Comparison of ENCODE assay signal across 16 cellular contexts in the genomic region with DNA sequence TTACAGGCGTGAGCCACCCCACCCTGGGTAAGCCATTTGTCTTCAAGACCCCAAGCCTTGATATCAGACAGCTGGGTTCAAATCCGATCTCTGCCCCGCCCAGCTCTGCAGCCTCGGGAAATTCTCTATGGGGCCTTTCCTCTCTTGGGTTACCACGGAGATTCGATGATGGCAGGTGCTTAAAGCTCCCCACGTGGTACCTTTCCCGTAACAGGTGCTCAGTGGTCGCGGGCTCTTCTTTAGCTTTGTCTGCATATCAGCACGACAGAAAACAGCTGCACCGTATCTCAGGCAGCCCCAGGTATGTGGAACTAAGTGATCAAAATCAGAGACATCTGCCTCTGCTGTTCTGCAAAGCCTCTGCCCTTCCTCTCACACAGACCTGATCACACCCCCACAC. TPM values are rescaled to one million over a fixed set of nuclear protein-coding genes. Genes with fewer than 3 reads are reported as not detected.
"Had no signal": no experiment of that assay in that cellular context is flagged by ENCODE, and none has a peak within 500 bp of the region (broad histone marks: within the 10 kb centered on the region; RNA-seq: fewer than 3 reads in every experiment).

No MANE protein-coding gene starts in this region.

- H3K9me3 Mint-ChIP-seq: activated naive CD4-positive, alpha-beta T cell treated with anti-CD3 and anti-CD28 coated beads, Interleukin-2, amount 50 U/mL, for 24 hours; central memory CD8-positive, alpha-beta T cell; nephron progenitor cell; stimulated activated naive CD8-positive, alpha-beta T cell treated with anti-CD3 and anti-CD28 coated beads, Interleukin-15, amount 100 ng/mL, for 72 hours had no signal

- H3K27me3 ChIP-seq: ascending aorta, suprapubic skin, vagina had no signal

- H3K27me3 Mint-ChIP-seq: central memory CD8-positive, alpha-beta T cell had no signal

- H3K27ac ChIP-seq: gastrocnemius medialis, suprapubic skin, vagina had no signal

- DNase-seq: activated CD4-positive, alpha-beta T cell treated with anti-CD3 and anti-CD28 coated beads for 36 hours; activated CD4-positive, alpha-beta T cell treated with anti-CD3 and anti-CD28 coated beads, Interleukin-2, amount 50 U/mL, for 48 hours; activated gamma-delta T cell; gastrocnemius medialis; midbrain; trophoblast cell had no signal

- H3K4me3 Mint-ChIP-seq: activated CD4-positive, alpha-beta T cell treated with anti-CD3 and anti-CD28 coated beads for 36 hours; activated naive CD4-positive, alpha-beta T cell treated with anti-CD3 and anti-CD28 coated beads, Interleukin-2, amount 50 U/mL, for 24 hours; central memory CD8-positive, alpha-beta T cell; nephron progenitor cell; stimulated activated naive CD8-positive, alpha-beta T cell treated with anti-CD3 and anti-CD28 coated beads, Interleukin-15, amount 100 ng/mL, for 72 hours had no signal

- H3K36me3 ChIP-seq: ascending aorta, gastrocnemius medialis, suprapubic skin, vagina had no signal

- H3K4me3 ChIP-seq: lung, suprapubic skin, vagina had no signal

- H3K36me3 Mint-ChIP-seq: activated naive CD4-positive, alpha-beta T cell treated with anti-CD3 and anti-CD28 coated beads, Interleukin-2, amount 50 U/mL, for 24 hours had no signal

- ATAC-seq: activated CD4-positive, alpha-beta T cell treated with anti-CD3 and anti-CD28 coated beads for 36 hours had no signal

- FAIRE-seq: keratinocyte, TTC549 had no signal

- H3K27ac Mint-ChIP-seq: activated CD4-positive, alpha-beta T cell treated with anti-CD3 and anti-CD28 coated beads for 36 hours; activated naive CD4-positive, alpha-beta T cell treated with anti-CD3 and anti-CD28 coated beads, Interleukin-2, amount 50 U/mL, for 24 hours had no signal

- H3K9me3 ChIP-seq: ascending aorta, gastrocnemius medialis, suprapubic skin, vagina had no signal

RNA-seq across cellular contexts. Expression of a gene that starts 37.4 kb away (rescaled TPM):
- total RNA-seq: ascending aorta had no signal
